In genomic region chr16:17343729-17344128, GRCh38 we compare ENCODE assay signal across 10 cellular contexts.
DNase-seq lines count a peak whose midpoint lies in the region; ATAC-seq and TF ChIP-seq lines count a peak whose summit lies in the region.
"Had no signal": no experiment of that assay in that cellular context is flagged by ENCODE, and none has a peak within 500 bp of the region (broad histone marks: within the 10 kb centered on the region; RNA-seq: fewer than 3 reads in every experiment).

No MANE protein-coding gene starts in this region.

- H3K27me3 ChIP-seq in H9 (ENCODE audit: insufficient read depth, low read length) = no peaks in the 10 kb centered on the region

- H3K23me2 ChIP-seq in H9 (ENCODE audit: insufficient read length, low read depth, low read length, poor library complexity, severe bottlenecking) = no peaks in the 10 kb centered on the region

- H2BK15ac ChIP-seq in H9 (ENCODE audit: low read depth, low read length) = no peak overlapping the region

- no peak for DNase-seq in activated CD8-positive, alpha-beta memory T cell treated with anti-CD3 and anti-CD28 coated beads, Interleukin-2, amount 10 ng/mL, durations not matched to agents 7 days and 5 days
- DNase-seq in activated CD8-positive, alpha-beta memory T cell treated with anti-CD3 and anti-CD28 coated beads, Interleukin-2, amount 50 U/mL, for 4 hours = no peak
- DNase-seq in RPMI8226 = peak; percentile 33
- DNase-seq in Right ventricle myocardium superior = no peak
- DNase-seq in stimulated activated naive B cell treated with anti-CD40 and anti-IgM and Interleukin-4, amounts not matched to agents 10 μg/mL and 1 μg/mL and 100 μg/mL, for 72 hours = peak; percentile 76
- DNase-seq in H9 = no peak
- no peak for DNase-seq in 8988T
- DNase-seq: caudate nucleus, Karpas-422 had no signal

- no peak overlapping the region for H4K91ac ChIP-seq in H9 (ENCODE audit: insufficient read length, low read depth, low read length)

- no peak overlapping the region for H2AFZ ChIP-seq in H9 (ENCODE audit: low read length)

- H3K4me2 ChIP-seq in H9 (ENCODE audit: insufficient read depth, insufficient read length, low read length) = no peak overlapping the region

- H3K9ac ChIP-seq in H9 (ENCODE audit: extremely low read depth, insufficient read length, low read length) = no peak overlapping the region

- H4K8ac ChIP-seq in H9 (replicated peaks; ENCODE audit: insufficient read length, low read depth, low read length) = no peak overlapping the region

- H2BK5ac ChIP-seq in H9 (ENCODE audit: insufficient read length, low read length) = no peak overlapping the region

- H3T11ph ChIP-seq in H9 (ENCODE audit: low read length) = no peak overlapping the region

- H3K4me1 Mint-ChIP-seq in activated CD8-positive, alpha-beta memory T cell treated with anti-CD3 and anti-CD28 coated beads, Interleukin-2, amount 10 ng/mL, durations not matched to agents 7 days and 5 days = peaks cover 87% of the 10 kb centered on the region
- H3K4me1 Mint-ChIP-seq in stimulated activated naive B cell treated with anti-CD40 and anti-IgM and Interleukin-4, amounts not matched to agents 10 μg/mL and 1 μg/mL and 100 μg/mL, for 72 hours = peaks cover 70 to 92% of the 10 kb centered on the region in 2 donors
- no peaks in the 10 kb centered on the region; a peak in 1 of 4 replicates for H3K4me1 Mint-ChIP-seq in H9

- no peak overlapping the region for H2BK12ac ChIP-seq in H9 (ENCODE audit: insufficient read length, low read depth, low read length)

- no peak overlapping the region for H3K56ac ChIP-seq in H9 (ENCODE audit: insufficient read length, low read depth, low read length)

- H3K14ac ChIP-seq in H9 (ENCODE audit: insufficient read depth, low read length) = no peak overlapping the region

- H3K27ac Mint-ChIP-seq in activated CD8-positive, alpha-beta memory T cell treated with anti-CD3 and anti-CD28 coated beads, Interleukin-2, amount 10 ng/mL, durations not matched to agents 7 days and 5 days = peak overlapping the region; percentile 93
- H3K27ac Mint-ChIP-seq in stimulated activated naive B cell treated with anti-CD40 and anti-IgM and Interleukin-4, amounts not matched to agents 10 μg/mL and 1 μg/mL and 100 μg/mL, for 72 hours = peak overlapping the region; percentile 99
- peak overlapping the region in 1 of 3 experiments; percentile 39; a peak in 1 of 7 replicates for H3K27ac Mint-ChIP-seq in H9

- H3K27ac ChIP-seq in H9 (ENCODE audit: insufficient read length, low read depth, low read length) = no peak overlapping the region

- no peak overlapping the region for H3K4ac ChIP-seq in H9 (ENCODE audit: low read depth, low read length)

- ATAC-seq in activated CD8-positive, alpha-beta memory T cell treated with anti-CD3 and anti-CD28 coated beads, Interleukin-2, amount 10 ng/mL, durations not matched to agents 7 days and 5 days = no peak
- ATAC-seq in Right ventricle myocardium superior (ENCODE audit: poor library complexity) (peak; percentile 24), HG02981 (IDR thresholded peaks at IDR 0.05; ENCODE audit: unreplicated experiment) (no peak)
- ATAC-seq in stimulated activated naive B cell treated with anti-CD40 and anti-IgM and Interleukin-4, amounts not matched to agents 10 μg/mL and 1 μg/mL and 100 μg/mL, for 72 hours (replicated peaks) = peak; percentile 55

- H3K36me3 Mint-ChIP-seq in activated CD8-positive, alpha-beta memory T cell treated with anti-CD3 and anti-CD28 coated beads, Interleukin-2, amount 10 ng/mL, durations not matched to agents 7 days and 5 days = peaks cover 21% of the 10 kb centered on the region
- H3K36me3 Mint-ChIP-seq in stimulated activated naive B cell treated with anti-CD40 and anti-IgM and Interleukin-4, amounts not matched to agents 10 μg/mL and 1 μg/mL and 100 μg/mL, for 72 hours = peaks cover 28 to 50% of the 10 kb centered on the region in 2 donors
- no peaks in the 10 kb centered on the region; a peak in 2 of 7 replicates for H3K36me3 Mint-ChIP-seq in H9 (ENCODE audit: insufficient read depth in 1 of 3, low read depth in 3 of 3)

- intact Hi-C loops in Right ventricle myocardium superior (cut with DNase I) = no loop called here

- H4K20me1 ChIP-seq in H9 (ENCODE audit: control insufficient read depth, insufficient read depth, insufficient read length) = no peaks in the 10 kb centered on the region

- TF ChIP-seq CTCF in H9 (conservative IDR thresholded peaks at IDR 0.05) = no peak

- no peaks in the 10 kb centered on the region for H3K4me1 ChIP-seq in H9 (ENCODE audit: insufficient read depth, low read length)

- no peak overlapping the region for H2AK5ac ChIP-seq in H9 (ENCODE audit: insufficient read length, low read length)

- no peak overlapping the region for H4K5ac ChIP-seq in H9 (ENCODE audit: insufficient read length, low read depth, low read length)

- H2BK20ac ChIP-seq in H9 (ENCODE audit: low read depth, low read length, poor library complexity, severe bottlenecking) = no peak overlapping the region

- CTCF ChIA-PET in activated CD8-positive, alpha-beta memory T cell treated with anti-CD3 and anti-CD28 coated beads, Interleukin-2, amount 10 ng/mL, durations not matched to agents 7 days and 5 days (lab: Charles Lee) = interaction anchor here (1.1 to 2.6 kb wide), 7 partner anchors 22 to 131 kb away, joined by 3 to 19 read pairs (median 6); no protein-coding TSS in a partner anchor

- no peak overlapping the region for H3K23ac ChIP-seq in H9 (ENCODE audit: insufficient read length, low read depth, low read length)

- H2BK120ac ChIP-seq in H9 (ENCODE audit: low read depth, low read length, poor library complexity, severe bottlenecking) = no peak overlapping the region

- no peaks in the 10 kb centered on the region for H3K27me3 Mint-ChIP-seq in activated CD8-positive, alpha-beta memory T cell treated with anti-CD3 and anti-CD28 coated beads, Interleukin-2, amount 10 ng/mL, durations not matched to agents 7 days and 5 days
- no peaks in the 10 kb centered on the region for H3K27me3 Mint-ChIP-seq in stimulated activated naive B cell treated with anti-CD40 and anti-IgM and Interleukin-4, amounts not matched to agents 10 μg/mL and 1 μg/mL and 100 μg/mL, for 72 hours
- H3K27me3 Mint-ChIP-seq in H9 (ENCODE audit: low read depth) = no peaks in the 10 kb centered on the region; the same call in 1 of the 2 replicates

- no peaks in the 10 kb centered on the region for H3K79me1 ChIP-seq in H9 (ENCODE audit: insufficient read depth, low read depth, low read length, poor library complexity, severe bottlenecking)

- H3K79me2 ChIP-seq in H9 (ENCODE audit: insufficient read depth, low read length) = no peaks in the 10 kb centered on the region

- WGBS in H9 (ENCODE audit: extremely low coverage, insufficient read length, low lambda C conversion rate) = no CpG with 5 or more reads among the region's 8 CpGs

- H3K9me3 Mint-ChIP-seq in activated CD8-positive, alpha-beta memory T cell treated with anti-CD3 and anti-CD28 coated beads, Interleukin-2, amount 10 ng/mL, durations not matched to agents 7 days and 5 days (ENCODE audit: low read depth) = no peaks in the 10 kb centered on the region
- no peaks in the 10 kb centered on the region for H3K9me3 Mint-ChIP-seq in stimulated activated naive B cell treated with anti-CD40 and anti-IgM and Interleukin-4, amounts not matched to agents 10 μg/mL and 1 μg/mL and 100 μg/mL, for 72 hours
- H3K9me3 Mint-ChIP-seq in H9 = no peaks in the 10 kb centered on the region

- H3K18ac ChIP-seq in H9 (ENCODE audit: insufficient read length, low read depth, low read length) = no peak overlapping the region

- H3K9me3 ChIP-seq in H9 (ENCODE audit: control insufficient read depth, low read depth, low read length) = no peaks in the 10 kb centered on the region

- H3K4me3 Mint-ChIP-seq in activated CD8-positive, alpha-beta memory T cell treated with anti-CD3 and anti-CD28 coated beads, Interleukin-2, amount 10 ng/mL, durations not matched to agents 7 days and 5 days = peak overlapping the region; percentile 55
- peak overlapping the region; percentile 70 to 77 for H3K4me3 Mint-ChIP-seq in stimulated activated naive B cell treated with anti-CD40 and anti-IgM and Interleukin-4, amounts not matched to agents 10 μg/mL and 1 μg/mL and 100 μg/mL, for 72 hours
- no peak overlapping the region for H3K4me3 Mint-ChIP-seq in H9

Comparison
In these comparisons a context has a peak if more than half of its experiments do, and no peak if none do; other contexts are left out.
1. ATAC-seq: peak in Right ventricle myocardium superior (single experiment) and stimulated activated naive B cell treated with anti-CD40 and anti-IgM and Interleukin-4, amounts not matched to agents 10 μg/mL and 1 μg/mL and 100 μg/mL, for 72 hours (2 of 2); none in activated CD8-positive, alpha-beta memory T cell treated with anti-CD3 and anti-CD28 coated beads, Interleukin-2, amount 10 ng/mL, durations not matched to agents 7 days and 5 days (single experiment) and HG02981 (single experiment).
2. DNase-seq: peak in RPMI8226 (single experiment) and stimulated activated naive B cell treated with anti-CD40 and anti-IgM and Interleukin-4, amounts not matched to agents 10 μg/mL and 1 μg/mL and 100 μg/mL, for 72 hours (single experiment); none in activated CD8-positive, alpha-beta memory T cell treated with anti-CD3 and anti-CD28 coated beads, Interleukin-2, amount 10 ng/mL, durations not matched to agents 7 days and 5 days (single experiment), activated CD8-positive, alpha-beta memory T cell treated with anti-CD3 and anti-CD28 coated beads, Interleukin-2, amount 50 U/mL, for 4 hours (single experiment), Right ventricle myocardium superior (single experiment), H9 (single experiment) and 8988T (single experiment).
3. H3K4me3 Mint-ChIP-seq: peak in activated CD8-positive, alpha-beta memory T cell treated with anti-CD3 and anti-CD28 coated beads, Interleukin-2, amount 10 ng/mL, durations not matched to agents 7 days and 5 days (single experiment) and stimulated activated naive B cell treated with anti-CD40 and anti-IgM and Interleukin-4, amounts not matched to agents 10 μg/mL and 1 μg/mL and 100 μg/mL, for 72 hours (2 of 2); none in H9 (0 of 2).